ENCODE assay signal across 11 cellular contexts in the genomic region with DNA sequence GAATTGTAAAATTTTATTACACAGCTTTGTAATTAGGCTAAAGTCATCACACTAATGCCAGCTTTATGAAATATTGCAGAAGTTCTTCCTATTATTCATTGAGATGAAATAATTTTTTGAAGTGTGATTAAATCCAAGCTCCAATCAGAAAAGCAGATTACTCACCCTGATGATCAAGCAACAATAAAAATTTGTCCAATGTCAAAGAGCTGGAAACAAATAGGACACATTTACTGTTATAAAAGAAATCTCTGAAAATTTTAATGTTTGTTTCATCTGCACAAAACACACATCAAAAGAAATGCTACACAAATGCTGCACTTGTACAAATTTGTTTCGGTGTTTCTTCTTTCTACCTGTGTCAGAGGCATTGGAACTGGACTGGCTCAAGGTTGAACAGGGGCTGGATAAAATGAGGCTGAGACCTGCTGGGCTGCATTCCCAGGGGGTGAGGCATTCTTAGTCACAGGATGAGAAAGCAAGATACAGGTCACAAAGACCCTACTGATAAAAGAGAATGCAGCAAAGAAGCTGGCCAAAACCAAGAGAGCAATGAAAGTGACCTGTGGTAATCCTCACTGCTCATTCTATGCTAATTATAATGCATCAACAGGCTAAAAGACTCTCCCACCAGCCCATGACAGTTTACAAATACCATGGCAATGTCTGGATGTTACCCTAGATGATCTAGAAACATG.
A peak's percentile ranks its signal among the peaks of the same experiment; 100 is the strongest.
DNase-seq lines count a peak whose midpoint lies in the region; ATAC-seq, FAIRE-seq and TF ChIP-seq lines count a peak whose summit lies in the region.
"Had no signal": no experiment of that assay in that cellular context is flagged by ENCODE, and none has a peak within 500 bp of the region (broad histone marks: within the 10 kb centered on the region; RNA-seq: fewer than 3 reads in every experiment).

No MANE protein-coding gene starts in this region.

- no peak overlapping the region for H3K9ac ChIP-seq in endothelial cell of umbilical vein (replicated peaks; ENCODE audit: extremely low read depth, insufficient read depth, low read length)

- H3K36me3 ChIP-seq in endothelial cell of umbilical vein (ENCODE audit: control insufficient read depth in 2 of 2, extremely low read depth in 1 of 2, insufficient read depth in 2 of 2, low read length in 2 of 2) (no peaks in the 10 kb centered on the region), mucosa of descending colon (ENCODE audit: low read depth) (no peaks in the 10 kb centered on the region)

- no peaks in the 10 kb centered on the region for H3K9me3 ChIP-seq in endothelial cell of umbilical vein (replicated peaks; ENCODE audit: control insufficient read depth, insufficient read depth, low read length)
- no peaks in the 10 kb centered on the region for H3K9me3 ChIP-seq in mucosa of descending colon

- H3K79me2 ChIP-seq in endothelial cell of umbilical vein (ENCODE audit: control insufficient read depth, insufficient read depth, low read length), result no peaks in the 10 kb centered on the region

- no peak overlapping the region for H3K4me3 ChIP-seq in endothelial cell of umbilical vein (replicated peaks in 1 of 3; ENCODE audit: insufficient read depth in 1 of 3, low read depth in 1 of 3, low read length in 3 of 3)
- no peak overlapping the region for H3K4me3 ChIP-seq in mucosa of descending colon

- H3K4me1 ChIP-seq in endothelial cell of umbilical vein (ENCODE audit: control insufficient read depth, extremely low read depth, insufficient read depth, low read length), result peaks cover 14% of the 10 kb centered on the region
- no peaks in the 10 kb centered on the region for H3K4me1 ChIP-seq in mucosa of descending colon (ENCODE audit: low read depth)

- FAIRE-seq in RCC 7860 (lab: Jason Lieb, UNC), result peak; percentile 90
- FAIRE-seq in endothelial cell of umbilical vein (lab: Jason Lieb, UNC), result peak; percentile 72

- no peaks in the 10 kb centered on the region for H3K9me1 ChIP-seq in endothelial cell of umbilical vein (replicated peaks; ENCODE audit: control insufficient read depth, extremely low read depth, insufficient read depth, low read length)

- TF ChIP-seq POLR2A in endothelial cell of umbilical vein (IDR thresholded peaks at IDR 0.05; ENCODE audit: low read depth, low read length), result no peak

- H3K27ac ChIP-seq in endothelial cell of umbilical vein (ENCODE audit: insufficient read depth, low read depth, low read length), result no peak overlapping the region

- H3K27me3 ChIP-seq in endothelial cell of umbilical vein (ENCODE audit: control insufficient read depth in 2 of 2, insufficient read depth in 2 of 2, low read length in 2 of 2), result no peaks in the 10 kb centered on the region

- ATAC-seq in omental fat pad (ENCODE audit: low FRiP score) (peak; percentile 84), GM19324 (IDR thresholded peaks at IDR 0.05; ENCODE audit: low FRiP score, unreplicated experiment) (no peak), mucosa of descending colon (no peak)
- ATAC-seq: naive thymus-derived CD4-positive, alpha-beta T cell had no signal

- CTCF ChIA-PET in endothelial cell of umbilical vein (lab: Charles Lee), result interaction anchor here (1.2 to 1.7 kb wide), 3 partner anchors 9 to 61 kb away, joined by 3 to 4 read pairs (median 3); no protein-coding TSS in a partner anchor

- H3K4me2 ChIP-seq in endothelial cell of umbilical vein (ENCODE audit: insufficient read depth, low read length), result no peak overlapping the region

- no peak overlapping the region for H2AFZ ChIP-seq in endothelial cell of umbilical vein (ENCODE audit: low read depth, low read length)

- peak; percentile 82 for DNase-seq in ELF-1 (ENCODE audit: low read depth, low spot score)
- peak; percentile 89 for DNase-seq in RCC 7860 (ENCODE audit: low spot score)
- peak; percentile 70 for DNase-seq in endothelial cell of umbilical vein (ENCODE audit: low read depth, low spot score)
- no peak for DNase-seq in omental fat pad (ENCODE audit: low spot score)
- DNase-seq in SKM-1 treated with dmso at 0.1 percent for 144 hours (lab: John Stamatoyannopoulos, UW; ENCODE audit: unreplicated experiment), result no peak
- no peak for DNase-seq in mucosa of descending colon
- no peak for DNase-seq in activated T-cell treated with anti-CD3 and anti-CD28 coated beads, Interleukin-2, amount 50 U/mL, for 48 hours
- DNase-seq: CD4-positive, CD25-positive, alpha-beta regulatory T cell; naive thymus-derived CD4-positive, alpha-beta T cell; T-helper 2 cell had no signal

- intact Hi-C loops in endothelial cell of umbilical vein (cut with micrococcal nuclease), result no loop called here
- intact Hi-C loops in mucosa of descending colon (cut with DNase I, micrococcal nuclease), result no loop called here

- POLR2A ChIA-PET in endothelial cell of umbilical vein (lab: Charles Lee), result interaction anchor here (0.6 kb wide), 1 partner anchor 22 kb away, joined by 10 read pairs; no protein-coding TSS in a partner anchor

- no TSS peak for BruUV-seq in endothelial cell of umbilical vein (replicated peaks; lab: Mats Ljungman, UMichigan)

- no peak for TF ChIP-seq CTCF in endothelial cell of umbilical vein (IDR thresholded peaks at IDR 0.05; ENCODE audit: extremely low read depth in 1 of 2, insufficient read depth in 1 of 2, low read depth in 1 of 2, low read length in 2 of 2)
- TF ChIP-seq CTCF in omental fat pad (IDR thresholded peaks at IDR 0.05), result no peak
- TF ChIP-seq CTCF in mucosa of descending colon (IDR thresholded peaks at IDR 0.05), result no peak

- dilution Hi-C loops in endothelial cell of umbilical vein (cut with MboI; ENCODE audit: extremely low pct_ligation_motif_present, low sequenced_read_pairs), result no loop called here

- no peaks in the 10 kb centered on the region for H4K20me1 ChIP-seq in endothelial cell of umbilical vein (replicated peaks; ENCODE audit: control insufficient read depth, extremely low read depth, insufficient read depth, low read length)

TF ChIP-seq in endothelial cell of umbilical vein, 7 proteins besides CTCF, POLR2A, EP300 and RAD21:
- TF ChIP-seq JUN (IDR thresholded peaks at IDR 0.05; ENCODE audit: borderline replicate concordance, insufficient read depth, insufficient read length, low read depth) (peak; percentile 15), FOS (IDR thresholded peaks at IDR 0.05; ENCODE audit: borderline replicate concordance, insufficient read depth, low read length) (peak; percentile 87), MYC (IDR thresholded peaks at IDR 0.05; ENCODE audit: low read depth, low read length) (no peak), POLR2AphosphoS5 (IDR thresholded peaks at IDR 0.05; ENCODE audit: insufficient read depth, low read depth, low read length) (peak; percentile 36), GATA2 (IDR thresholded peaks at IDR 0.05; ENCODE audit: insufficient read depth, insufficient read length, low read depth, low read length) (peak; percentile 87), EZH2 (IDR thresholded peaks at IDR 0.05; ENCODE audit: borderline replicate concordance, low read depth, low read length, severe bottlenecking) (no peak)
- TF ChIP-seq, protein P1, sequence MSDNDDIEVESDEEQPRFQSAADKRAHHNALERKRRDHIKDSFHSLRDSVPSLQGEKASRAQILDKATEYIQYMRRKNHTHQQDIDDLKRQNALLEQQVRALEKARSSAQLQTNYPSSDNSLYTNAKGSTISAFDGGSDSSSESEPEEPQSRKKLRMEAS (IDR thresholded peaks at IDR 0.05; ENCODE audit: insufficient read depth, insufficient read length), result no peak

Comparison
In these comparisons a context has a peak if more than half of its experiments do, and no peak if none do; other contexts are left out.
1. DNase-seq: peak in ELF-1 (single experiment), RCC 7860 (single experiment) and endothelial cell of umbilical vein (single experiment); none in omental fat pad (single experiment), SKM-1 treated with dmso at 0.1 percent for 144 hours (single experiment), mucosa of descending colon (0 of 3) and activated T-cell treated with anti-CD3 and anti-CD28 coated beads, Interleukin-2, amount 50 U/mL, for 48 hours (0 of 2).